ENCODE assay signal across 1 cellular context in the genomic region with DNA sequence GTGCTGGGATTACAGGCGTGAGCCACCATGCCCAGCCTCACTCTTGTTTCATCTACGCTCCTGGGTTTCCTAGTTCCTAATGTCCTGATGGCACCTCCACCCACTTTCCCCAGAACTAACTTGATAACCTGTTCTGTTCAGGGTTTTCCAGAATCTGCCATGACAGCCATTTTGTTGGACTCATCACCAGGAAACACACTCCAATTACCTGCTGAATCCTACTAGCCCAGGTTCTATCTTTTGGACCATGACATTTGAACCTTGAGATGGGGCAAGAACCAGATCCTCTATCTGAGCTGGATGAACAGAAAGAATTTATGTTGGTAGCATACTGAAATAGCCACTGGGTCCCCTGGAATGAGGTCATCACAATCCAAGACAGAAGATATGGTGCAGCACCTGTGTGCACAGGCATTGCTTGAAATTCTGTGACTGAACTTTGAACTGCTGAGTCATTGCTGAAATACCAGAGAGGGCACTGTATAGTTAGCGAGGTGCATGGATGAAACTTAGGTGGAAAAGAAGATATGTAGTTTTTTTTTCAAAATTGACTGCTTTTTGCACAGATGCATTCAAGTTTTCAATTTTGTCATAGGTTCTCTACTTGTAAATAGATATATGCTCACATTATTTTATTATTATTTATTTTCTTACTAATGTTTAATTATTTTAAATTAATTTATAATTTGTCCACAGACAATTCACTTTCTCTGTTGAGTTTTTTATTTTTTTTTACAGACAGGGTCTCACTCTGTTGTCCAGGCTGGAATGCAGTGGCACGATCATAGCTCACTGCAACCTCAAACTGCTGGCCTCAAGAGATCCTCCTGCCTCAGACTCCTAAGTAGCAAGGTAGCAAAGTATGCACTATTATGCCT.
A peak's percentile ranks its signal among the peaks of the same experiment; 100 is the strongest.
TF ChIP-seq lines count a peak whose summit lies in the region.

No MANE protein-coding gene starts in this region.

TF ChIP-seq in HepG2, 621 proteins besides CTCF, POLR2A, EP300 and RAD21 (continued from another document):
- TF ChIP-seq, protein P1, sequence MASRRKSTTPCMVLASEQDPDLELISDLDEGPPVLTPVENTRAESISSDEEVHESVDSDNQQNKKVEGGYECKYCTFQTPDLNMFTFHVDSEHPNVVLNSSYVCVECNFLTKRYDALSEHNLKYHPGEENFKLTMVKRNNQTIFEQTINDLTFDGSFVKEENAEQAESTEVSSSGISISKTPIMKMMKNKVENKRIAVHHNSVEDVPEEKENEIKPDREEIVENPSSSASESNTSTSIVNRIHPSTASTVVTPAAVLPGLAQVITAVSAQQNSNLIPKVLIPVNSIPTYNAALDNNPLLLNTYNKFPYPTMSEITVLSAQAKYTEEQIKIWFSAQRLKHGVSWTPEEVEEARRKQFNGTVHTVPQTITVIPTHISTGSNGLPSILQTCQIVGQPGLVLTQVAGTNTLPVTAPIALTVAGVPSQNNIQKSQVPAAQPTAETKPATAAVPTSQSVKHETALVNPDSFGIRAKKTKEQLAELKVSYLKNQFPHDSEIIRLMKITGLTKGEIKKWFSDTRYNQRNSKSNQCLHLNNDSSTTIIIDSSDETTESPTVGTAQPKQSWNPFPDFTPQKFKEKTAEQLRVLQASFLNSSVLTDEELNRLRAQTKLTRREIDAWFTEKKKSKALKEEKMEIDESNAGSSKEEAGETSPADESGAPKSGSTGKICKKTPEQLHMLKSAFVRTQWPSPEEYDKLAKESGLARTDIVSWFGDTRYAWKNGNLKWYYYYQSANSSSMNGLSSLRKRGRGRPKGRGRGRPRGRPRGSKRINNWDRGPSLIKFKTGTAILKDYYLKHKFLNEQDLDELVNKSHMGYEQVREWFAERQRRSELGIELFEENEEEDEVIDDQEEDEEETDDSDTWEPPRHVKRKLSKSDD (CRISPR knock-in tag; IDR thresholded peaks at IDR 0.05; ENCODE audit: low read depth) = 0 out of 2 replicates have a peak, but pooled peaks have one; percentile 59
- TF ChIP-seq ETV5 (CRISPR knock-in tag; IDR thresholded peaks at IDR 0.05; ENCODE audit: borderline replicate concordance) = peak; percentile 44; the same call in 1 of the 2 replicates
- TF ChIP-seq SMC3 (IDR thresholded peaks at IDR 0.05; ENCODE audit: low read length) = peak; percentile 20; the same call in 1 of the 2 replicates
- TF ChIP-seq HNF4A (CRISPR knock-in tag; IDR thresholded peaks at IDR 0.05) = peak; percentile 99
- TF ChIP-seq HNF1B (CRISPR knock-in tag; IDR thresholded peaks at IDR 0.05) = 0 out of 2 replicates have a peak, but pooled peaks have one; percentile 26
- TF ChIP-seq EEA1 (CRISPR knock-in tag; IDR thresholded peaks at IDR 0.05; ENCODE audit: borderline replicate concordance) = no peak
- peak; percentile 42; the same call in 1 of the 2 replicates for TF ChIP-seq ZNF878 (CRISPR knock-in tag; IDR thresholded peaks at IDR 0.05)
- TF ChIP-seq ARID5B (CRISPR knock-in tag; IDR thresholded peaks at IDR 0.05) = peak; percentile 99
- no peak for TF ChIP-seq RORA (CRISPR knock-in tag; IDR thresholded peaks at IDR 0.05)
- TF ChIP-seq PHB2 (IDR thresholded peaks at IDR 0.05; ENCODE audit: partially characterized antibody) = no peak
- no peak for TF ChIP-seq WIZ (CRISPR knock-in tag; IDR thresholded peaks at IDR 0.05)
- TF ChIP-seq, protein P2, sequence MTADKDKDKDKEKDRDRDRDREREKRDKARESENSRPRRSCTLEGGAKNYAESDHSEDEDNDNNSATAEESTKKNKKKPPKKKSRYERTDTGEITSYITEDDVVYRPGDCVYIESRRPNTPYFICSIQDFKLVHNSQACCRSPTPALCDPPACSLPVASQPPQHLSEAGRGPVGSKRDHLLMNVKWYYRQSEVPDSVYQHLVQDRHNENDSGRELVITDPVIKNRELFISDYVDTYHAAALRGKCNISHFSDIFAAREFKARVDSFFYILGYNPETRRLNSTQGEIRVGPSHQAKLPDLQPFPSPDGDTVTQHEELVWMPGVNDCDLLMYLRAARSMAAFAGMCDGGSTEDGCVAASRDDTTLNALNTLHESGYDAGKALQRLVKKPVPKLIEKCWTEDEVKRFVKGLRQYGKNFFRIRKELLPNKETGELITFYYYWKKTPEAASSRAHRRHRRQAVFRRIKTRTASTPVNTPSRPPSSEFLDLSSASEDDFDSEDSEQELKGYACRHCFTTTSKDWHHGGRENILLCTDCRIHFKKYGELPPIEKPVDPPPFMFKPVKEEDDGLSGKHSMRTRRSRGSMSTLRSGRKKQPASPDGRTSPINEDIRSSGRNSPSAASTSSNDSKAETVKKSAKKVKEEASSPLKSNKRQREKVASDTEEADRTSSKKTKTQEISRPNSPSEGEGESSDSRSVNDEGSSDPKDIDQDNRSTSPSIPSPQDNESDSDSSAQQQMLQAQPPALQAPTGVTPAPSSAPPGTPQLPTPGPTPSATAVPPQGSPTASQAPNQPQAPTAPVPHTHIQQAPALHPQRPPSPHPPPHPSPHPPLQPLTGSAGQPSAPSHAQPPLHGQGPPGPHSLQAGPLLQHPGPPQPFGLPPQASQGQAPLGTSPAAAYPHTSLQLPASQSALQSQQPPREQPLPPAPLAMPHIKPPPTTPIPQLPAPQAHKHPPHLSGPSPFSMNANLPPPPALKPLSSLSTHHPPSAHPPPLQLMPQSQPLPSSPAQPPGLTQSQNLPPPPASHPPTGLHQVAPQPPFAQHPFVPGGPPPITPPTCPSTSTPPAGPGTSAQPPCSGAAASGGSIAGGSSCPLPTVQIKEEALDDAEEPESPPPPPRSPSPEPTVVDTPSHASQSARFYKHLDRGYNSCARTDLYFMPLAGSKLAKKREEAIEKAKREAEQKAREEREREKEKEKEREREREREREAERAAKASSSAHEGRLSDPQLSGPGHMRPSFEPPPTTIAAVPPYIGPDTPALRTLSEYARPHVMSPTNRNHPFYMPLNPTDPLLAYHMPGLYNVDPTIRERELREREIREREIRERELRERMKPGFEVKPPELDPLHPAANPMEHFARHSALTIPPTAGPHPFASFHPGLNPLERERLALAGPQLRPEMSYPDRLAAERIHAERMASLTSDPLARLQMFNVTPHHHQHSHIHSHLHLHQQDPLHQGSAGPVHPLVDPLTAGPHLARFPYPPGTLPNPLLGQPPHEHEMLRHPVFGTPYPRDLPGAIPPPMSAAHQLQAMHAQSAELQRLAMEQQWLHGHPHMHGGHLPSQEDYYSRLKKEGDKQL (CRISPR knock-in tag; IDR thresholded peaks at IDR 0.05; ENCODE audit: low read depth) = peak; percentile 70; the same call in 1 of the 2 replicates
- peak; percentile 81 for TF ChIP-seq ZMYM4 (CRISPR knock-in tag; IDR thresholded peaks at IDR 0.05)
- peak; percentile 98 for TF ChIP-seq TEAD3 (CRISPR knock-in tag; optimal IDR thresholded peaks at IDR 0.05; ENCODE audit: borderline replicate concordance)
- peak; percentile 81 for TF ChIP-seq CREB1 (IDR thresholded peaks at IDR 0.05)
- TF ChIP-seq CREB1 (CRISPR knock-in tag; IDR thresholded peaks at IDR 0.05) = no peak
- TF ChIP-seq CREBL2 (CRISPR knock-in tag; IDR thresholded peaks at IDR 0.05; ENCODE audit: borderline replicate concordance) = no peak
- TF ChIP-seq RNF219 (CRISPR knock-in tag; IDR thresholded peaks at IDR 0.05) = no peak
- TF ChIP-seq HNF4G (IDR thresholded peaks at IDR 0.05; ENCODE audit: borderline replicate concordance, low read depth, low read length) = peak; percentile 97
- TF ChIP-seq HNF4G (CRISPR knock-in tag; IDR thresholded peaks at IDR 0.05; ENCODE audit: borderline replicate concordance, low read depth) = peak; percentile 90
- peak; percentile 94 for TF ChIP-seq MAFG (CRISPR knock-in tag; IDR thresholded peaks at IDR 0.05)
- TF ChIP-seq POGZ (CRISPR knock-in tag; IDR thresholded peaks at IDR 0.05) = peak; percentile 85
- TF ChIP-seq TCF7L2 (IDR thresholded peaks at IDR 0.05; ENCODE audit: low read depth, low read length) = no peak
- TF ChIP-seq ZNF121 (CRISPR knock-in tag; IDR thresholded peaks at IDR 0.05) = peak; percentile 86
- TF ChIP-seq ZMYM3 (CRISPR knock-in tag; IDR thresholded peaks at IDR 0.05) = peak; percentile 88
- 0 out of 2 replicates have a peak, but pooled peaks have one; percentile 51 for TF ChIP-seq TARDBP (CRISPR knock-in tag; IDR thresholded peaks at IDR 0.05)
- TF ChIP-seq ZNF460 (CRISPR knock-in tag; IDR thresholded peaks at IDR 0.05; ENCODE audit: borderline replicate concordance) = peak; percentile 9; the same call in 1 of the 2 replicates
